In genomic region chr6:56947931-56948330, GRCh38 we compare ENCODE assay signal across 17 cellular contexts. TPM values are rescaled to one million over a fixed set of nuclear protein-coding genes. Genes with fewer than 3 reads are reported as not detected.
DNase-seq lines count a peak whose midpoint lies in the region; ATAC-seq and TF ChIP-seq lines count a peak whose summit lies in the region.
"Had no signal": no experiment of that assay in that cellular context is flagged by ENCODE, and none has a peak within 500 bp of the region (broad histone marks: within the 10 kb centered on the region; RNA-seq: fewer than 3 reads in every experiment).

No MANE protein-coding gene starts in this region.

- no peaks in the 10 kb centered on the region for H3K27me3 ChIP-seq in breast epithelium

- no peaks in the 10 kb centered on the region for H3K27me3 Mint-ChIP-seq in MCF 10A (ENCODE audit: insufficient read depth, unreplicated experiment)

- no peaks in the 10 kb centered on the region for H3K36me3 Mint-ChIP-seq in MCF 10A (ENCODE audit: insufficient read depth, unreplicated experiment)
- H3K36me3 Mint-ChIP-seq: CD8-positive, alpha-beta T cell had no signal

- no peaks in the 10 kb centered on the region for H3K9me3 Mint-ChIP-seq in MCF 10A (ENCODE audit: unreplicated experiment)
- H3K9me3 Mint-ChIP-seq: CD8-positive, alpha-beta T cell had no signal

- H3K4me1 Mint-ChIP-seq in MCF 10A (ENCODE audit: insufficient read depth, unreplicated experiment), result peaks cover 15% of the 10 kb centered on the region

- no peak for DNase-seq in MCF 10A (ENCODE audit: unreplicated experiment)
- DNase-seq in breast epithelium (ENCODE audit: low spot score in 2 of 2), result no peak
- peak; percentile 40 for DNase-seq in RPMI7951 (ENCODE audit: low read depth)
- peak; percentile 24 for DNase-seq in foreskin melanocyte
- no peak for DNase-seq in lower leg skin (ENCODE audit: low spot score in 2 of 2)
- DNase-seq: AML-193; Calu3; CD8-positive, alpha-beta T cell; DMS79 treated with DMSO at 0.1 percent for 48 hours; HCEC 1CT; IMR-90 had no signal

- no peak for TF ChIP-seq POLR2A in breast epithelium (IDR thresholded peaks at IDR 0.05)
- TF ChIP-seq POLR2A in lower leg skin (IDR thresholded peaks at IDR 0.05), result no peak

- no peaks in the 10 kb centered on the region for H3K4me1 ChIP-seq in breast epithelium

- CTCF ChIA-PET in MCF 10A (lab: Yijun Ruan, JAX), result interaction anchor here (0.7 to 2.2 kb wide), 4 partner anchors 9 to 45 kb away, joined by 3 to 6 read pairs (median 4); no protein-coding TSS in a partner anchor

- no TSS peak for BruUV-seq in MCF 10A (replicated peaks; lab: Mats Ljungman, UMichigan)

- intact Hi-C loops in MCF 10A (cut with micrococcal nuclease), result no loop called here
- intact Hi-C loops in breast epithelium (cut with DNase I; ENCODE audit: low total_unique reads), result no loop called here
- intact Hi-C loops in lower leg skin (cut with DNase I; ENCODE audit: low total_unique reads), result no loop called here

- ATAC-seq in HG03354 (IDR thresholded peaks at IDR 0.05; ENCODE audit: poor library complexity, severe bottlenecking, unreplicated experiment) (no peak), HG02981 (IDR thresholded peaks at IDR 0.05; ENCODE audit: unreplicated experiment) (no peak)
- ATAC-seq: A549; CD8-positive, alpha-beta T cell; K562 had no signal

- POLR2A ChIA-PET in MCF 10A (lab: Yijun Ruan, JAX), result no interaction called here

- no peaks in the 10 kb centered on the region for H3K36me3 ChIP-seq in breast epithelium

- H3K27ac Mint-ChIP-seq in MCF 10A (ENCODE audit: low read depth, unreplicated experiment), result peak overlapping the region; percentile 46
- H3K27ac Mint-ChIP-seq: CD8-positive, alpha-beta T cell had no signal

- WGBS in lower leg skin, 2 donors, result 40 to 45% methylated on average over 1 of the region's 1 CpG

- no peak for TF ChIP-seq CTCF in MCF 10A (IDR thresholded peaks at IDR 0.05; ENCODE audit: unreplicated experiment)
- no peak for TF ChIP-seq CTCF in breast epithelium (IDR thresholded peaks at IDR 0.05)
- TF ChIP-seq CTCF in lower leg skin (IDR thresholded peaks at IDR 0.05), result no peak

- no peak overlapping the region for H3K27ac ChIP-seq in breast epithelium
- H3K27ac ChIP-seq: 22Rv1, A549, C4-2B had no signal

- H3K4me3 ChIP-seq in breast epithelium (no peak overlapping the region), lower leg skin (ENCODE audit: low read depth, poor library complexity, severe bottlenecking) (no peak overlapping the region)
- H3K4me3 ChIP-seq: A549, K562 had no signal

- H3K4me3 Mint-ChIP-seq in MCF 10A (ENCODE audit: unreplicated experiment), result no peak overlapping the region
- H3K4me3 Mint-ChIP-seq: CD8-positive, alpha-beta T cell had no signal

- H3K9me3 ChIP-seq in breast epithelium, result no peaks in the 10 kb centered on the region
- H3K9me3 ChIP-seq: A549 had no signal

RNA-seq across cellular contexts. Expression of gene BEND6, which starts 7.0 kb away (rescaled TPM):
- total RNA-seq in MCF 10A (2022) (2.1 and 4.2 TPM in 2 replicates), breast epithelium (1 to 10 TPM in 1 of 3 donors, under 1 TPM in 2; 0.33 to 1.0 (median 0.80) TPM), lower leg skin (under 1 TPM in 3 of 4 donors, not detected in 1; 0.27 to 0.58 (median 0.42) TPM)
- 21.6 and 24.6 TPM in 2 replicates for total RNA-seq in RPMI7951 (2014; rRNA removed; shearing (Covaris generic))
- total RNA-seq: CD8-positive, alpha-beta T cell had no signal

Comparison
In these comparisons a context has a peak if more than half of its experiments do, and no peak if none do; other contexts are left out.
1. DNase-seq: peak in RPMI7951 (single experiment) and foreskin melanocyte (single experiment); none in MCF 10A (single experiment), breast epithelium (0 of 2) and lower leg skin (0 of 2).